In the genomic region with DNA sequence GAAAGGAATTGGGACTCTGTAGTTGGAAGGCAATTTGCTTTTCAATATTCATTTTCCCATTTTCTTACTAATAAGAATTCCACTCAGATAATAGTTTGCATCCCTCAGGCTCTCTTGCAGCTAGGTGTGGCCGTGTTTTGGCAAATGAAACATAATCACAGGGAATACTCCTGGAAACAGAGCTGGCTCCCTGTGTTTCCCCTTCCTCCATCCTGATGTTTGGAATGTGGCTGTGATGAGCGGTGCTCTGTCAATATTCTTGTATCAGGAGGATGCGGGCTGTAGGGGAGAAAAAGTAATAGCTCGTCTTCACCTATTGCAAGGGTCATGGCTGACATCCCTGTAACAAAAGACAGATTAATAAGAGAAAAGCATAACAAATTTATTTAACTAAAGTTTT, we compare ENCODE assay signal across 35 cellular contexts.
"Had no signal": no experiment of that assay in that cellular context is flagged by ENCODE, and none has a peak within 500 bp of the region (broad histone marks: within the 10 kb centered on the region; RNA-seq: fewer than 3 reads in every experiment).

No MANE protein-coding gene starts in this region.

- H3K27me3 ChIP-seq: MG63 had no signal

- H3K9me3 ChIP-seq: MG63 had no signal

- DNase-seq: Karpas-422, Kasumi-1, MG63, MM.1S, MV-4-11, NCI-H1048, NCI-H1092, NCI-H1092 treated with DMSO at 0.1 percent for 48 hours, NCI-H1105, NCI-H1105 treated with DMSO at 0.1 percent for 48 hours, NCI-H1417, NCI-H1417 treated with DMSO at 0.1 percent for 48 hours, NCI-H1436, NCI-H1436 treated with DMSO at 0.1 percent for 48 hours, NCI-H146, NCI-H1694, NCI-H1694 treated with DMSO at 0.1 percent for 48 hours, NCI-H187, NCI-H187 treated with DMSO at 0.1 percent for 48 hours, NCI-H1930, NCI-H2029, NCI-H2029 treated with DMSO at 0.1 percent for 48 hours, NCI-H2081, NCI-H2081 treated with DMSO at 0.1 percent for 48 hours, NCI-H2107, NCI-H2171, NCI-H2171 treated with DMSO at 0.1 percent for 48 hours, NCI-H2227 treated with DMSO at 0.1 percent for 48 hours, NCI-H226, NCI-H345, NCI-H446, NCI-H446 treated with DMSO at 0.1 percent for 48 hours, NCI-H510A, NCI-H510A treated with DMSO at 0.1 percent for 48 hours, NCI-H524 had no signal

- H3K4me3 ChIP-seq: MG63 had no signal

- H3K36me3 ChIP-seq: MG63 had no signal
